9 cellular contexts compared by ENCODE assay signal in genomic region chr9:116774421-116774820, GRCh38.
"Had no signal": no experiment of that assay in that cellular context is flagged by ENCODE, and none has a peak within 500 bp of the region (broad histone marks: within the 10 kb centered on the region; RNA-seq: fewer than 3 reads in every experiment).

No MANE protein-coding gene starts in this region.

- H3K4me3 Mint-ChIP-seq: GM23338, H9 had no signal

- H3K27ac Mint-ChIP-seq: GM23338, H9 had no signal

- H3K4me1 Mint-ChIP-seq: GM23338 had no signal

- H3K4me2 ChIP-seq: GM23338 had no signal

- DNase-seq: H9, HCEC 1CT, IMR-90, KG1 had no signal

- H3K4me3 ChIP-seq: GM23338, K562 had no signal

- H3K9me3 Mint-ChIP-seq: GM23338 had no signal

- FAIRE-seq: H1, H54, HTR-8/SVneo, K562 had no signal

- H2AFZ ChIP-seq: GM23338 had no signal
